ENCODE assay signal across 1 cellular context in genomic region chr12:67543371-67543770, GRCh38.
A peak's percentile ranks its signal among the peaks of the same experiment; 100 is the strongest.
TF ChIP-seq lines count a peak whose summit lies in the region.

No MANE protein-coding gene starts in this region.

TF ChIP-seq in HepG2, 621 proteins besides CTCF, POLR2A, EP300 and RAD21 (continued from another document):
- TF ChIP-seq GLMP (CRISPR knock-in tag; IDR thresholded peaks at IDR 0.05; ENCODE audit: borderline replicate concordance) (no peak), ZNF317 (CRISPR knock-in tag; IDR thresholded peaks at IDR 0.05) (no peak), ATF1 (CRISPR knock-in tag; IDR thresholded peaks at IDR 0.05) (no peak), CBX5 (CRISPR knock-in tag; IDR thresholded peaks at IDR 0.05; ENCODE audit: borderline replicate concordance) (no peak), MAFF (IDR thresholded peaks at IDR 0.05; ENCODE audit: low read depth, low read length) (peak; percentile 57), ZNF776 (CRISPR knock-in tag; IDR thresholded peaks at IDR 0.05) (no peak), ZNF383 (CRISPR knock-in tag; IDR thresholded peaks at IDR 0.05; ENCODE audit: borderline replicate concordance) (no peak), PHF8 (CRISPR knock-in tag; IDR thresholded peaks at IDR 0.05) (no peak), ZNF263 (CRISPR knock-in tag; IDR thresholded peaks at IDR 0.05) (no peak)
- TF ChIP-seq, protein P1, sequence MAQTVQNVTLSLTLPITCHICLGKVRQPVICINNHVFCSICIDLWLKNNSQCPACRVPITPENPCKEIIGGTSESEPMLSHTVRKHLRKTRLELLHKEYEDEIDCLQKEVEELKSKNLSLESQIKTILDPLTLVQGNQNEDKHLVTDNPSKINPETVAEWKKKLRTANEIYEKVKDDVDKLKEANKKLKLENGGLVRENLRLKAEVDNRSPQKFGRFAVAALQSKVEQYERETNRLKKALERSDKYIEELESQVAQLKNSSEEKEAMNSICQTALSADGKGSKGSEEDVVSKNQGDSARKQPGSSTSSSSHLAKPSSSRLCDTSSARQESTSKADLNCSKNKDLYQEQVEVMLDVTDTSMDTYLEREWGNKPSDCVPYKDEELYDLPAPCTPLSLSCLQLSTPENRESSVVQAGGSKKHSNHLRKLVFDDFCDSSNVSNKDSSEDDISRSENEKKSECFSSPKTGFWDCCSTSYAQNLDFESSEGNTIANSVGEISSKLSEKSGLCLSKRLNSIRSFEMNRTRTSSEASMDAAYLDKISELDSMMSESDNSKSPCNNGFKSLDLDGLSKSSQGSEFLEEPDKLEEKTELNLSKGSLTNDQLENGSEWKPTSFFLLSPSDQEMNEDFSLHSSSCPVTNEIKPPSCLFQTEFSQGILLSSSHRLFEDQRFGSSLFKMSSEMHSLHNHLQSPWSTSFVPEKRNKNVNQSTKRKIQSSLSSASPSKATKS (CRISPR knock-in tag; IDR thresholded peaks at IDR 0.05): no peak
